Comparison of ENCODE assay signal across 8 cellular contexts in the genomic region with DNA sequence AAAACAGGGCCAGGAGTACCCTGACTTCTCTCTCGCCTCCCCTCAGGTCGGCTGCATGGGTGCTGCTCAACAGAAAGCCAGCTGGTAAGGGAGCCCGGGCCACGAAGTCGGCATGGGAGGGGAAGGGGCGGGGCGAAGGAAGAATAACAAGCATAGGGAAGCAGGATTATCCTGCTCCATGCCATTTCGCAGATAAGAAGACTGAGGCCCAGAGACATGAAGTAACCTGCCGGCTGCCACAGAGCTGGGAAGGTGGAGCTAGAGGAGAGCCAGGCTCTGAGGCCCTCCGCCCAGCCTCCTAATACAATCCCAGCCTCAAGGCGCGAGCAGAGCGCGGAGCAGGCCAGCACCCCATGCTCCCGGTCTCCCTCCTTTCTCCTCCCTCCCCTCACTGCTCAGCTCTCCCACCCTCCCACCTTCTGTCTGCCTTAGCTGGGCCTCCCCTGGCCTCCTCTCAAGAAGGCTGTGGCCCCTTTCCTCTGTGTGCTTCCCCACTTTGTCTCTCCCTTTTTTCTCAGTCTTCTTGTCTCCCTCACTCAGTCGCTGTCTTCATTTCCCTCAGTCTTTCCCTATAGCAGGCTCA. TPM values are rescaled to one million over a fixed set of nuclear protein-coding genes. Genes with fewer than 3 reads are reported as not detected.
DNase-seq lines count a peak whose midpoint lies in the region; ATAC-seq, FAIRE-seq and TF ChIP-seq lines count a peak whose summit lies in the region.

No MANE protein-coding gene starts in this region.

- H4K20me1 ChIP-seq in PC-3 (ENCODE audit: low read length): no peaks in the 10 kb centered on the region

- no peak for TF ChIP-seq EP300 in A549 (IDR thresholded peaks at IDR 0.05)

- H3K4me2 ChIP-seq in A549 (peak overlapping the region; percentile 86), PC-3 (ENCODE audit: low read length) (peak overlapping the region; percentile 82)

- H2AFZ ChIP-seq in PC-3 (ENCODE audit: low read length) (peak overlapping the region; percentile 80), neuron (ENCODE audit: low read depth, low read length) (peak overlapping the region; percentile 56)

- ATAC-seq in A549 (peak; percentile 60 to 62), GM21360 (IDR thresholded peaks at IDR 0.05; ENCODE audit: unreplicated experiment) (peak; percentile 26), PC-3 (peak; percentile 21), GM18858 (IDR thresholded peaks at IDR 0.05; ENCODE audit: unreplicated experiment) (no peak)

- H3K9me2 ChIP-seq in PC-3 (replicated peaks; ENCODE audit: low read length): no peaks in the 10 kb centered on the region

- peaks cover 11% of the 10 kb centered on the region for H3K4me1 Mint-ChIP-seq in endothelial cell (ENCODE audit: unreplicated experiment)

- TF ChIP-seq CTCF in A549 (IDR thresholded peaks at IDR 0.05) (no peak), PC-3 (conservative IDR thresholded peaks at IDR 0.05; ENCODE audit: low read depth, low read length) (no peak), endothelial cell (IDR thresholded peaks at IDR 0.05; ENCODE audit: unreplicated experiment) (no peak)

- H3K9me3 ChIP-seq in A549: no peaks in the 10 kb centered on the region
- H3K9me3 ChIP-seq in PC-3 (ENCODE audit: low read length): no peaks in the 10 kb centered on the region
- H3K9me3 ChIP-seq in neuron (ENCODE audit: low read length): no peaks in the 10 kb centered on the region

- H3F3A ChIP-seq in PC-3 (ENCODE audit: low read length, unreplicated experiment): no peaks in the 10 kb centered on the region

- H3K9ac ChIP-seq in PC-3 (ENCODE audit: low read length): no peak overlapping the region; the same call in 1 of the 2 replicates

- POLR2A ChIA-PET in A549 (lab: Yijun Ruan, JAX) (interaction anchor here (0.9 to 2.4 kb wide), 6 partner anchors 13 to 202 kb away, joined by 3 to 39 read pairs (median 5); a partner anchor contains a TSS), PC-3 (lab: Charles Lee; ENCODE audit: unreplicated experiment) (interaction anchor here (1.0 kb wide), 1 partner anchor 13 kb away, joined by 29 read pairs; a partner anchor contains a TSS)

- H3K9me3 Mint-ChIP-seq in endothelial cell (ENCODE audit: unreplicated experiment): no peaks in the 10 kb centered on the region

- H3K79me2 ChIP-seq in PC-3 (ENCODE audit: low read length): no peaks in the 10 kb centered on the region

- TSS peak; percentile 79 for BruUV-seq in PC-3 (replicated peaks; lab: Mats Ljungman, UMichigan)

- TF ChIP-seq POLR2A in A549 (IDR thresholded peaks at IDR 0.05; ENCODE audit: low read length): no peak

- no peak for FAIRE-seq in A549 (lab: Jason Lieb, UNC)

- intact Hi-C loops in PC-3 (cut with micrococcal nuclease): no loop called here

- WGBS in A549 (ENCODE audit: missing lambda C conversion rate): 47% methylated on average over 12 of the region's 16 CpGs

- H3K4me3 Mint-ChIP-seq in endothelial cell (ENCODE audit: unreplicated experiment): peak overlapping the region; percentile 83

- CTCF ChIA-PET in A549 (lab: Yijun Ruan, JAX) (interaction anchor here (1.0 to 3.8 kb wide), 6 partner anchors 10 to 33 kb away, joined by 3 to 20 read pairs (median 4); a partner anchor contains a TSS), PC-3 (lab: Charles Lee) (interaction anchor here (0.5 to 1.2 kb wide), 4 partner anchors 10 to 924 kb away, joined by 3 to 5 read pairs (median 4); no protein-coding TSS in a partner anchor)

- H3K36me3 Mint-ChIP-seq in endothelial cell (ENCODE audit: low read depth, unreplicated experiment): no peaks in the 10 kb centered on the region

- TF ChIP-seq RAD21 in A549 (conservative IDR thresholded peaks at IDR 0.05 in 1 of 2, IDR thresholded peaks at IDR 0.05 in 1 of 2): no peak

- H3K4me1 ChIP-seq in A549: peaks cover 20% of the 10 kb centered on the region
- H3K4me1 ChIP-seq in PC-3 (ENCODE audit: insufficient read depth, low read length): peaks cover 39% of the 10 kb centered on the region
- H3K4me1 ChIP-seq in neuron (ENCODE audit: insufficient read depth, low read length): peaks cover 8% of the 10 kb centered on the region

- H3K27me3 ChIP-seq in PC-3 (ENCODE audit: low read length) (no peaks in the 10 kb centered on the region), neuron (ENCODE audit: insufficient read depth, low read length) (peaks cover 3% of the 10 kb centered on the region)

- H3K27ac ChIP-seq in A549 (peak overlapping the region; percentile 90 to 98), PC-3 (ENCODE audit: low read length) (peak overlapping the region; percentile 44; the same call in 1 of the 2 replicates)

- H3K36me3 ChIP-seq in PC-3 (ENCODE audit: low read depth, low read length) (no peaks in the 10 kb centered on the region), neuron (ENCODE audit: insufficient read depth, low read length) (no peaks in the 10 kb centered on the region)

- peaks cover 4% of the 10 kb centered on the region for H3K27me3 Mint-ChIP-seq in endothelial cell (ENCODE audit: unreplicated experiment)

- DNase-seq in A549 (ENCODE audit: low read depth in 1 of 2, low spot score in 1 of 2) (no peak), PC-3 (no peak), endothelial cell (ENCODE audit: low spot score) (no peak), NCI-H1092 treated with DMSO at 0.1 percent for 48 hours (lab: John Stamatoyannopoulos, UW) (no peak), medulla oblongata (ENCODE audit: extremely low spot score) (no peak)

- H3K27ac Mint-ChIP-seq in endothelial cell (ENCODE audit: unreplicated experiment): peak overlapping the region; percentile 57

- H3K4me3 ChIP-seq in A549 (peak overlapping the region; percentile 18; the same call in 1 of the 3 replicates), PC-3 (ENCODE audit: low read length) (peak overlapping the region; percentile 39; the same call in 1 of the 2 replicates), neuron (ENCODE audit: low read length) (peak overlapping the region; percentile 42)

TF ChIP-seq in A549, 52 proteins besides CTCF, POLR2A, EP300 and RAD21:
- TF ChIP-seq ESRRA (IDR thresholded peaks at IDR 0.05; ENCODE audit: borderline replicate concordance, low read length): no peak
- no peak for TF ChIP-seq RARB (CRISPR knock-in tag; IDR thresholded peaks at IDR 0.05)
TF ChIP-seq in A549: peak in this region for 0.

RNA-seq across cellular contexts. Expression of a gene that starts 13.2 kb away (rescaled TPM):
- polyA plus RNA-seq in A549 (2011; rRNA removed) (119 and 127 TPM in 2 replicates), A549 (2017; fragmentation: RNase III; extraction: RNeasy Plus Mini Kit Qiagen cat#74134 plus additional on column Dnase treatment) (241 to 280 TPM (median 249 TPM) in 3 replicates)
- polyA plus RNA-seq in A549 (2012; cell fraction: cytosol; rRNA removed): 344 and 469 TPM in 2 replicates
- 259 and 338 TPM in 2 replicates for polyA plus RNA-seq in A549 (2012; cell fraction: nucleus; rRNA removed)
- 88.2 and 109 TPM in 2 replicates for polyA minus RNA-seq in A549 (2011; rRNA and poly(A)+ RNA removed)
- total RNA-seq in PC-3 (2014; rRNA removed) (1,115 and 1,441 TPM in 2 replicates), endothelial cell (ENCODE audit: unreplicated experiment) (528 TPM)

RNA-seq across cellular contexts. Expression of a gene that starts 25.3 kb away (rescaled TPM):
- polyA plus RNA-seq in A549 (2011; rRNA removed): 8.1 and 11.0 TPM in 2 replicates
- 22.5 and 26.3 TPM in 2 replicates for polyA plus RNA-seq in A549 (2012; cell fraction: cytosol; rRNA removed)
- 24.9 and 27.1 TPM in 2 replicates for polyA plus RNA-seq in A549 (2012; cell fraction: nucleus; rRNA removed)
- 13.2 to 15.4 TPM (median 15.0 TPM) in 3 replicates for polyA plus RNA-seq in A549 (2017; fragmentation: RNase III; extraction: RNeasy Plus Mini Kit Qiagen cat#74134 plus additional on column Dnase treatment)
- 8.6 and 11.5 TPM in 2 replicates for polyA minus RNA-seq in A549 (2011; rRNA and poly(A)+ RNA removed)
- 25.8 and 26.8 TPM in 2 replicates for total RNA-seq in PC-3 (2014; rRNA removed)
- 44.3 TPM for total RNA-seq in endothelial cell (ENCODE audit: unreplicated experiment)
